Comparison of ENCODE assay signal across 16 cellular contexts in the genomic region with DNA sequence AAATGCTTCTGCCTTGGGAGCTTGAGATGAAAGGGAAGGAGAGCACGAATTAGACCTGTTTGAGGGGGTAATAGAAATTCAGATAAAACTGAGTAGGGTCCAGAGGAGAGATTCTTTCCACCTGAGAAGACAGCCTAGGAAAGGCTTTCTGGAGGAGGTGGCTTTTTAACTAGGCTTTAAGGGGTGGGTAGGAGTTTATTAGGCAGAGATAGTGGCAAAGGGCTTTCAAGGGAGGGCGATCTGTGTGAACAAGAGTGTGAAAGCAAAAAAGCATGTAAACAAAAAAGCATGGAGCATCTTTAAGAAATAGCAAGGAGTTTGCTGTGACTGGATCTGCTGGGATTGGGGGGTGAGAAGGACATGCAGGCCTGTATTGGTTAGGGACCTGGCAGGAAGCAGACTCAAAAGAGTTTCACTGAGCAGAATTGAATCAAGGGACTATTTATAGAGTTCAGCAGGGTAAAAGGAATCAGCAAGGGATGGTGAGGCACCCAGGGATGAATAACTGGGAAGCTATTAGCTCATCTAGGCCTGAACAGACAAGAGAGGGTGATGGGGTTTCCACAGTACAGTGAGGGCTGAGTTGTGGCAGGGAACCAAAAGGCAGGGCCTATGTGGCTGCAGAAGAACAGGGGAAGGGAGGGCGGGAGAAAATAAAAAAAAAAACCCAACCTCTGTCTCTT. TPM values are rescaled to one million over a fixed set of nuclear protein-coding genes. Genes with fewer than 3 reads are reported as not detected.
A peak's percentile ranks its signal among the peaks of the same experiment; 100 is the strongest.
DNase-seq lines count a peak whose midpoint lies in the region; ATAC-seq and TF ChIP-seq lines count a peak whose summit lies in the region.
"Had no signal": no experiment of that assay in that cellular context is flagged by ENCODE, and none has a peak within 500 bp of the region (broad histone marks: within the 10 kb centered on the region; RNA-seq: fewer than 3 reads in every experiment).

No MANE protein-coding gene starts in this region.

- no peaks in the 10 kb centered on the region for H3K36me3 ChIP-seq in gastrocnemius medialis
- H3K36me3 ChIP-seq: pancreas had no signal

- DNase-seq in Caki2 (ENCODE audit: low read depth) (peak; percentile 31), RPMI7951 (ENCODE audit: low read depth) (peak; percentile 17), fibroblast of gingiva (ENCODE audit: low read depth) (peak; percentile 58), non-pigmented ciliary epithelial cell (ENCODE audit: low read depth) (peak; percentile 81), type B pancreatic cell (ENCODE audit: extremely low spot score, unreplicated experiment) (no peak), gastrocnemius medialis (no peak), SIG-M5 (lab: John Stamatoyannopoulos, UW) (no peak)
- DNase-seq: activated CD4-positive, alpha-beta memory T cell treated with anti-CD3 and anti-CD28 coated beads, Interleukin-2, amount 10 ng/mL, durations not matched to agents 7 days and 5 days; activated effector memory CD4-positive, alpha-beta T cell treated with Interleukin-2 at 50 U/mL for 16 hours; NCI-H1105; NCI-H510A treated with DMSO at 0.1 percent for 48 hours; pancreas; stimulated activated CD4-positive, alpha-beta T cell treated with anti-CD3 and anti-CD28 coated beads, Interleukin-2, amount 100 ng/mL, for 24 hours; T1000 had no signal

- H3K4me1 ChIP-seq in gastrocnemius medialis: no peaks in the 10 kb centered on the region
- H3K4me1 ChIP-seq: pancreas had no signal

- in situ Hi-C loops in Caki2 (cut with HindIII; ENCODE audit: low pct_unique_long_range_greater_than_20kb, low sequenced_read_pairs) (no loop called here), gastrocnemius medialis (cut with MboI; ENCODE audit: low sequenced_read_pairs in 4 of 4) (no loop called here)

- intact Hi-C loops in gastrocnemius medialis (cut with DNase I; ENCODE audit: low total_unique reads): no loop called here

- H3K36me3 Mint-ChIP-seq in type B pancreatic cell: no peaks in the 10 kb centered on the region

- no peak overlapping the region for H3K27ac ChIP-seq in gastrocnemius medialis
- H3K27ac ChIP-seq: C4-2B had no signal

- H3K27me3 Mint-ChIP-seq in type B pancreatic cell: peaks cover 9% of the 10 kb centered on the region

- no peak overlapping the region for H3K4me3 Mint-ChIP-seq in type B pancreatic cell
- H3K4me3 Mint-ChIP-seq: activated CD4-positive, alpha-beta memory T cell treated with anti-CD3 and anti-CD28 coated beads, Interleukin-2, amount 10 ng/mL, durations not matched to agents 7 days and 5 days had no signal

- no peaks in the 10 kb centered on the region for H3K9me3 ChIP-seq in gastrocnemius medialis
- H3K9me3 ChIP-seq: pancreas had no signal

- no peak overlapping the region for H3K27ac Mint-ChIP-seq in type B pancreatic cell
- H3K27ac Mint-ChIP-seq: activated CD4-positive, alpha-beta memory T cell treated with anti-CD3 and anti-CD28 coated beads, Interleukin-2, amount 10 ng/mL, durations not matched to agents 7 days and 5 days had no signal

- H3K4me3 ChIP-seq in gastrocnemius medialis: no peak overlapping the region
- H3K4me3 ChIP-seq: pancreas had no signal

- no peak for TF ChIP-seq POLR2A in gastrocnemius medialis (IDR thresholded peaks at IDR 0.05)

- no peaks in the 10 kb centered on the region for H3K4me1 Mint-ChIP-seq in type B pancreatic cell (ENCODE audit: unreplicated experiment)
- H3K4me1 Mint-ChIP-seq: activated CD4-positive, alpha-beta memory T cell treated with anti-CD3 and anti-CD28 coated beads, Interleukin-2, amount 10 ng/mL, durations not matched to agents 7 days and 5 days had no signal

- H3K27me3 ChIP-seq in gastrocnemius medialis: no peaks in the 10 kb centered on the region
- H3K27me3 ChIP-seq: pancreas had no signal

- peaks cover under 1% of the 10 kb centered on the region for H3K9me3 Mint-ChIP-seq in type B pancreatic cell
- H3K9me3 Mint-ChIP-seq: activated CD4-positive, alpha-beta memory T cell treated with anti-CD3 and anti-CD28 coated beads, Interleukin-2, amount 10 ng/mL, durations not matched to agents 7 days and 5 days had no signal

- no peak for TF ChIP-seq CTCF in type B pancreatic cell (conservative IDR thresholded peaks at IDR 0.05)
- no peak for TF ChIP-seq CTCF in gastrocnemius medialis (IDR thresholded peaks at IDR 0.05 in 4 of 5, conservative IDR thresholded peaks at IDR 0.05 in 1 of 5)

- ATAC-seq in gastrocnemius medialis (no peak), HG03521 (IDR thresholded peaks at IDR 0.05; ENCODE audit: unreplicated experiment) (no peak)

RNA-seq across cellular contexts. Expression of a gene that starts 18.8 kb away (rescaled TPM):
- 39.8 and 41.6 TPM in 2 replicates for total RNA-seq in Caki2 (2014; rRNA removed; shearing (Covaris generic); ENCODE audit: low replicate concordance)
- 5.2 and 6.0 TPM in 2 replicates for total RNA-seq in RPMI7951 (2014; rRNA removed; shearing (Covaris generic))
- total RNA-seq in type B pancreatic cell (ENCODE audit: low replicate concordance): 6.0 and 16.2 TPM in 2 replicates
- 1 to 10 TPM; 1.2 to 2.2 (median 1.6) TPM for total RNA-seq in gastrocnemius medialis

Comparison
In these comparisons a context has a peak if more than half of its experiments do, and no peak if none do; other contexts are left out.
1. DNase-seq: peak in Caki2 (single experiment), RPMI7951 (single experiment), fibroblast of gingiva (single experiment) and non-pigmented ciliary epithelial cell (single experiment); none in type B pancreatic cell (single experiment), gastrocnemius medialis (0 of 2) and SIG-M5 (single experiment).